In the genomic region with DNA sequence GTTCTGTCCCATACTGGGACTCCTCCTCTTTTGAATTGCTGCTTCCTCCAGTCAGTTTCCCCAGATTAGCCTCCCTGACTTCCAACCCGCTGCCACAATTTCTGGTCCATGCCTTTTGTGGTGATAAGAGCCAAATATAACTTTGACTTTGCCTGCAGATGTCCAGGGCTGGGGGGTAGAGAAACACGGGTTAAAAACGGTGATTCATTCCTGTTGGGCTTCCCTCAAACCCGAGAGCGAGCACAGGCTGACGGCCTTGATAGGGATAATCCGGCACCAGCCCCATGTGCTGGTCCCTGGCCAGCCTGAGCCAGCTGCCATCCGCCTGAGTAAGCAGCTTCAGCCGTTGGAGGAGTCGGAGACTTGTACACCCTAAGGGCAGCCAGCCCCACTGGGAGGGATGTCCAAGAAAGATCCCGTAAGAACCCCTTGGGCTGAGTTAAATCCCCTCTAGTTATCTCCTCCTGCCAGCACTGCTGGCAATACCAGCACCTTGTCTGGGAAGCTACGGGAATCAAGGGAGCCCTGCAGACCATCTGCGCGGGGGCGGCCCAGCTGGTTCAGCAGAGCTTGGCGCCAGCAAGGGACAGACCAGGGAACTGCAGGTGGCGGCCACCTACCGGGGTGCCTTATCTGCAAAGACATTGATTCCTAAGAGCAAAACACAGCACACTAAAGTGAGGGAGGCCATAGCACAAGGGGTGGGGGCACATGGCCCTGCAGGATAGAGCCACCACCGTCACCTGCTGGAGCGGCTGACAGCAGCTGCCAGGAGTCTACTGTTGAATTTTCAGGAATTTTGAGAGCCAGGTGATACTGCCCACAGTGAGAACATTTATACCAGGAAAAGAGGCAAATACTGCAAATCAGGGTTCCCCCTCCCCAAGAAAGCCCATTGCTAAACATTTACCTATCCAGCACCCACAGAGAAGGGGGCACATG, we compare ENCODE assay signal across 8 cellular contexts. TPM values are rescaled to one million over a fixed set of nuclear protein-coding genes. Genes with fewer than 3 reads are reported as not detected.
DNase-seq lines count a peak whose midpoint lies in the region; ATAC-seq and TF ChIP-seq lines count a peak whose summit lies in the region.

No MANE protein-coding gene starts in this region.

- CTCF ChIA-PET in HCT116 (lab: Charles Lee), result interaction anchor here (0.8 to 1.4 kb wide), 4 partner anchors 8 to 227 kb away, joined by 3 to 9 read pairs (median 4); no protein-coding TSS in a partner anchor

- H3K9me2 ChIP-seq in HCT116 (ENCODE audit: insufficient read depth), result no peaks in the 10 kb centered on the region

- WGBS in lower leg skin, 2 donors, result 10 to 15% methylated on average over 18 to 20 of the region's 20 CpGs
- 34 to 53% methylated on average over 7 to 20 of the region's 20 CpGs for WGBS in testis, 2 donors

- BruUV-seq in HCT116 (replicated peaks; lab: Mats Ljungman, UMichigan), result no TSS peak

- no peaks in the 10 kb centered on the region for H3K79me2 ChIP-seq in HCT116 (ENCODE audit: insufficient read depth, low read length)

- RAD21 ChIA-PET in HCT116 (lab: Charles Lee; ENCODE audit: low non-redundant PET in 1 of 2, low total read pairs in 2 of 2, uncharacterized antibody in 2 of 2, unreplicated experiment in 2 of 2), result interaction anchor here in 1 of 2 experiments (0.6 kb wide), 1 partner anchor 52 kb away, joined by 5 read pairs; no protein-coding TSS in a partner anchor

- H3K36me3 ChIP-seq in BLaER1 treated with 17β-estradiol and CSF1 and Interleukin-3, amounts not matched to agents 10 nM and 100 nM, result no peaks in the 10 kb centered on the region
- H3K36me3 ChIP-seq in HCT116 (ENCODE audit: control insufficient read depth in 1 of 2, insufficient read depth in 2 of 2, low read length in 2 of 2), result no peaks in the 10 kb centered on the region
- no peaks in the 10 kb centered on the region for H3K36me3 ChIP-seq in testis (ENCODE audit: low read depth, missing control alignments)

- TF ChIP-seq CTCF in HCT116 (IDR thresholded peaks at IDR 0.05 in 2 of 3, conservative IDR thresholded peaks at IDR 0.05 in 1 of 3; ENCODE audit: borderline replicate concordance in 1 of 3, insufficient read depth in 1 of 3, low read depth in 2 of 3, low read length in 2 of 3) (peak in 2 of 3 experiments; percentile 54 to 55; a peak in 4 of 6 replicates), lower leg skin (IDR thresholded peaks at IDR 0.05) (no peak), testis (IDR thresholded peaks at IDR 0.05) (peak in 2 of 3 experiments; percentile 24 to 41)

- peak; percentile 84 for ATAC-seq in HCT116
- ATAC-seq in HG03280 (IDR thresholded peaks at IDR 0.05; ENCODE audit: unreplicated experiment), result no peak

- peaks cover 0 to 6% (median 0%) of the 10 kb centered on the region in 11 experiments; a peak in 1 of 22 replicates for H3K27me3 ChIP-seq in BLaER1 treated with 17β-estradiol and CSF1 and Interleukin-3, amounts not matched to agents 10 nM and 100 nM
- H3K27me3 ChIP-seq in HCT116 (ENCODE audit: insufficient read depth, low read length), result no peaks in the 10 kb centered on the region
- no peaks in the 10 kb centered on the region for H3K27me3 ChIP-seq in testis

- peaks cover 0 to 14% (median 0%) of the 10 kb centered on the region in 11 experiments; a peak in 7 of 22 replicates for H4K20me1 ChIP-seq in BLaER1 treated with 17β-estradiol and CSF1 and Interleukin-3, amounts not matched to agents 10 nM and 100 nM
- no peaks in the 10 kb centered on the region for H4K20me1 ChIP-seq in HCT116 (ENCODE audit: insufficient read depth)

- peak overlapping the region; percentile 90 to 100 (median 96) for H3K4me2 ChIP-seq in BLaER1 treated with 17β-estradiol and CSF1 and Interleukin-3, amounts not matched to agents 10 nM and 100 nM
- H3K4me2 ChIP-seq in HCT116 (ENCODE audit: low read length), result peak overlapping the region; percentile 63

- H3K27ac ChIP-seq in BLaER1 treated with 17β-estradiol and CSF1 and Interleukin-3, amounts not matched to agents 10 nM and 100 nM, result peak overlapping the region in 10 of 11 experiments; percentile 2 to 78 (median 69); a peak in 18 of 22 replicates
- H3K27ac ChIP-seq in HCT116 (ENCODE audit: low read depth, low read length) (peak overlapping the region; percentile 39), testis (no peak overlapping the region)

- TF ChIP-seq POLR2A in HCT116 (IDR thresholded peaks at IDR 0.05; ENCODE audit: borderline replicate concordance, extremely low read depth, insufficient read depth, insufficient read length) (no peak), lower leg skin (IDR thresholded peaks at IDR 0.05) (no peak), testis (IDR thresholded peaks at IDR 0.05) (no peak)

- no peak overlapping the region for H2AFZ ChIP-seq in HCT116 (ENCODE audit: low read depth, low read length, poor library complexity, severe bottlenecking)

- peaks cover 78 to 93% (median 92%) of the 10 kb centered on the region in 10 experiments for H3K4me1 ChIP-seq in BLaER1 treated with 17β-estradiol and CSF1 and Interleukin-3, amounts not matched to agents 10 nM and 100 nM
- H3K4me1 ChIP-seq in HCT116 (ENCODE audit: control insufficient read depth in 1 of 2, insufficient read depth in 2 of 2, low read length in 2 of 2), result peaks cover 10 to 19% of the 10 kb centered on the region in 2 experiments; a peak in 3 of 4 replicates
- peaks cover 14% of the 10 kb centered on the region for H3K4me1 ChIP-seq in testis

- H3K9ac ChIP-seq in BLaER1 treated with 17β-estradiol and CSF1 and Interleukin-3, amounts not matched to agents 10 nM and 100 nM, result peak overlapping the region in 9 of 11 experiments; percentile 38 to 69 (median 61); a peak in 18 of 22 replicates
- H3K9ac ChIP-seq in HCT116 (ENCODE audit: low read length), result peak overlapping the region; percentile 33; the same call in 1 of the 2 replicates

- no peaks in the 10 kb centered on the region for H3K9me3 ChIP-seq in BLaER1 treated with 17β-estradiol and CSF1 and Interleukin-3, amounts not matched to agents 10 nM and 100 nM (replicated peaks in 1 of 11)
- H3K9me3 ChIP-seq in HCT116 (ENCODE audit: control insufficient read depth in 1 of 2, insufficient read depth in 1 of 2, low read depth in 1 of 2, low read length in 2 of 2) (no peaks in the 10 kb centered on the region), testis (no peaks in the 10 kb centered on the region)

- peak overlapping the region in 3 of 10 experiments; percentile 4 to 29 (median 20); a peak in 4 of 20 replicates for H3K4me3 ChIP-seq in BLaER1 treated with 17β-estradiol and CSF1 and Interleukin-3, amounts not matched to agents 10 nM and 100 nM
- H3K4me3 ChIP-seq in HCT116 (replicated peaks in 1 of 2; ENCODE audit: low read depth in 1 of 2, low read length in 2 of 2), result peak overlapping the region in 1 of 2 experiments; percentile 25; a peak in 1 of 4 replicates
- H3K4me3 ChIP-seq in lower leg skin (ENCODE audit: low read depth, poor library complexity, severe bottlenecking), result no peak overlapping the region
- H3K4me3 ChIP-seq in testis, result no peak overlapping the region

- intact Hi-C loops in HCT116 (cut with micrococcal nuclease), result no loop called here
- intact Hi-C loops in lower leg skin (cut with DNase I; ENCODE audit: low total_unique reads), result no loop called here
- intact Hi-C loops in testis (cut with DNase I; ENCODE audit: low total_unique reads), result no loop called here

- POLR2A ChIA-PET in HCT116 (lab: Charles Lee), result no interaction called here

- DNase-seq in HCT116 (ENCODE audit: low read depth, low spot score) (no peak), OCI-M2 (lab: John Stamatoyannopoulos, UW; ENCODE audit: unreplicated experiment) (peak; percentile 74), dedifferentiated amniotic fluid mesenchymal stem cell (ENCODE audit: extremely low spot score) (peak; percentile 95), lower leg skin (ENCODE audit: low spot score in 2 of 2) (peak; percentile 71 to 95), testis (peak; percentile 79), NCI-H748 treated with DMSO at 0.1 percent for 48 hours (lab: John Stamatoyannopoulos, UW) (no peak)

- TF ChIP-seq RAD21 in HCT116 (IDR thresholded peaks at IDR 0.05; ENCODE audit: low read depth), result no peak

TF ChIP-seq in HCT116, 20 proteins besides CTCF, POLR2A, EP300 and RAD21:
- TF ChIP-seq FOSL1 (IDR thresholded peaks at IDR 0.05; ENCODE audit: low read depth) (no peak), EGR1 (IDR thresholded peaks at IDR 0.05; ENCODE audit: low read depth) (peak; percentile 94)

RNA-seq across cellular contexts. Expression of gene CSPG4, which starts 18.1 kb away (rescaled TPM):
- total RNA-seq in HCT116 (2021; ENCODE audit: unreplicated experiment) (18.1 TPM), lower leg skin (10 to 100 TPM in 2 of 4 donors, 1 to 10 TPM in 2; 9.1 to 28.7 (median 10.5) TPM), testis (1 to 10 TPM; 5.2 to 6.5 TPM)
- polyA plus RNA-seq in HCT116 (2012), result 17.8 and 20.2 TPM in 2 replicates
- polyA plus RNA-seq in testis (ENCODE audit: insufficient read depth, low read depth, low replicate concordance), result 4.4 TPM

RNA-seq across cellular contexts. Expression of gene SNX33, which starts 46.8 kb away (rescaled TPM):
- 8.3 TPM for total RNA-seq in HCT116 (2021; ENCODE audit: unreplicated experiment)
- polyA plus RNA-seq in HCT116 (2012), result 16.0 and 17.6 TPM in 2 replicates
- 10 to 100 TPM; 24.8 to 40.5 (median 35.5) TPM for total RNA-seq in lower leg skin
- total RNA-seq in testis, result 10 to 100 TPM in 1 of 2 donors, 1 to 10 TPM in 1; 8.3 to 11.5 TPM
- polyA plus RNA-seq in testis (ENCODE audit: insufficient read depth, low read depth, low replicate concordance), result 10.5 TPM

RNA-seq across cellular contexts. Expression of gene IMP3, which starts 54.5 kb away (rescaled TPM):
- total RNA-seq in HCT116 (2021; ENCODE audit: unreplicated experiment) (79.9 TPM), lower leg skin (100 to 1,000 TPM; 161 to 204 (median 185) TPM), testis (100 to 1,000 TPM in 1 of 2 donors, 10 to 100 TPM in 1; 87.5 to 111 TPM)
- polyA plus RNA-seq in HCT116 (2012), result 68.6 and 78.4 TPM in 2 replicates
- polyA plus RNA-seq in testis (ENCODE audit: insufficient read depth, low read depth, low replicate concordance), result 32.6 TPM

Comparison
In these comparisons a context has a peak if more than half of its experiments do, and no peak if none do; other contexts are left out.
1. H3K27ac ChIP-seq: peak in BLaER1 treated with 17β-estradiol and CSF1 and Interleukin-3, amounts not matched to agents 10 nM and 100 nM (10 of 11) and HCT116 (single experiment); none in testis (0 of 2).
2. DNase-seq: peak in OCI-M2 (single experiment), dedifferentiated amniotic fluid mesenchymal stem cell (single experiment), lower leg skin (2 of 2) and testis (single experiment); none in HCT116 (single experiment) and NCI-H748 treated with DMSO at 0.1 percent for 48 hours (single experiment).
3. CTCF ChIP-seq: peak in HCT116 (2 of 3) and testis (2 of 3); none in lower leg skin (0 of 3).